17 cellular contexts compared by ENCODE assay signal in genomic region chr22:47918936-47919505, GRCh38.
DNase-seq lines count a peak whose midpoint lies in the region; ATAC-seq and TF ChIP-seq lines count a peak whose summit lies in the region.
"Had no signal": no experiment of that assay in that cellular context is flagged by ENCODE, and none has a peak within 500 bp of the region (broad histone marks: within the 10 kb centered on the region; RNA-seq: fewer than 3 reads in every experiment).

No MANE protein-coding gene starts in this region.

- H3K9me3 ChIP-seq in SJCRH30 (replicated peaks) (no peaks in the 10 kb centered on the region), gastroesophageal sphincter (peaks cover 0 to 10% (median 0%) of the 10 kb centered on the region in 3 donors)

- H3K9me3 Mint-ChIP-seq in activated CD8-positive, alpha-beta memory T cell treated with anti-CD3 and anti-CD28 coated beads, Interleukin-2, amount 10 ng/mL, durations not matched to agents 7 days and 5 days (ENCODE audit: low read depth), result no peaks in the 10 kb centered on the region
- peaks cover 72% of the 10 kb centered on the region for H3K9me3 Mint-ChIP-seq in nephron progenitor cell

- TF ChIP-seq POLR2A in gastroesophageal sphincter (IDR thresholded peaks at IDR 0.05), result no peak

- 45 to 61% methylated on average over 4 to 6 of the region's 11 CpGs for WGBS in gastroesophageal sphincter (ENCODE audit: low coverage in 1 of 2), 2 donors

- H3K27ac Mint-ChIP-seq in activated CD8-positive, alpha-beta memory T cell treated with anti-CD3 and anti-CD28 coated beads, Interleukin-2, amount 10 ng/mL, durations not matched to agents 7 days and 5 days, result no peak overlapping the region
- no peak overlapping the region for H3K27ac Mint-ChIP-seq in nephron progenitor cell
- H3K27ac Mint-ChIP-seq: stimulated activated memory B cell treated with anti-CD40 and anti-IgM and Interleukin-4, amounts not matched to agents 10 μg/mL and 1 μg/mL and 100 μg/mL, for 72 hours had no signal

- peaks cover 11% of the 10 kb centered on the region for H3K4me1 Mint-ChIP-seq in activated CD8-positive, alpha-beta memory T cell treated with anti-CD3 and anti-CD28 coated beads, Interleukin-2, amount 10 ng/mL, durations not matched to agents 7 days and 5 days
- H3K4me1 Mint-ChIP-seq in nephron progenitor cell, result no peaks in the 10 kb centered on the region

- in situ Hi-C loops in G401 (cut with HindIII; ENCODE audit: low sequenced_read_pairs), result no loop called here

- no peak for TF ChIP-seq CTCF in gastroesophageal sphincter (IDR thresholded peaks at IDR 0.05)
- TF ChIP-seq CTCF in nephron progenitor cell (IDR thresholded peaks at IDR 0.05), result no peak

- H3K4me1 ChIP-seq in SJCRH30 (peaks cover 17% of the 10 kb centered on the region), gastroesophageal sphincter (no peaks in the 10 kb centered on the region)

- no peak overlapping the region; the same call in 1 of the 2 replicates for H3K4me3 ChIP-seq in SJCRH30
- H3K4me3 ChIP-seq in gastroesophageal sphincter, result no peak overlapping the region
- H3K4me3 ChIP-seq: SK-N-MC had no signal

- H3K27ac ChIP-seq in SJCRH30 (peak overlapping the region; percentile 80), gastroesophageal sphincter (no peak overlapping the region)
- H3K27ac ChIP-seq: SK-N-MC had no signal

- ATAC-seq in HG03460 (IDR thresholded peaks at IDR 0.05; ENCODE audit: unreplicated experiment) (no peak), gastroesophageal sphincter (no peak)
- no peak for ATAC-seq in activated CD8-positive, alpha-beta memory T cell treated with anti-CD3 and anti-CD28 coated beads, Interleukin-2, amount 10 ng/mL, durations not matched to agents 7 days and 5 days
- ATAC-seq: left ventricle myocardium superior; naive thymus-derived CD4-positive, alpha-beta T cell; right cardiac atrium had no signal

- CTCF ChIA-PET in activated CD8-positive, alpha-beta memory T cell treated with anti-CD3 and anti-CD28 coated beads, Interleukin-2, amount 10 ng/mL, durations not matched to agents 7 days and 5 days (lab: Charles Lee), result no interaction called here

- H3K36me3 Mint-ChIP-seq in activated CD8-positive, alpha-beta memory T cell treated with anti-CD3 and anti-CD28 coated beads, Interleukin-2, amount 10 ng/mL, durations not matched to agents 7 days and 5 days, result no peaks in the 10 kb centered on the region
- no peaks in the 10 kb centered on the region for H3K36me3 Mint-ChIP-seq in nephron progenitor cell (ENCODE audit: low read depth)
- H3K36me3 Mint-ChIP-seq: naive thymus-derived CD4-positive, alpha-beta T cell; stimulated activated memory B cell treated with anti-CD40 and anti-IgM and Interleukin-4, amounts not matched to agents 10 μg/mL and 1 μg/mL and 100 μg/mL, for 72 hours had no signal

- peak; percentile 21 for DNase-seq in G401 (ENCODE audit: low spot score)
- DNase-seq in NCI-H1092 treated with DMSO at 0.1 percent for 48 hours (lab: John Stamatoyannopoulos, UW), result peak; percentile 26
- peak in 1 of 2 experiments; percentile 20 for DNase-seq in SJCRH30
- peak; percentile 5 for DNase-seq in medulla oblongata (ENCODE audit: extremely low spot score)
- DNase-seq in activated CD8-positive, alpha-beta memory T cell treated with anti-CD3 and anti-CD28 coated beads, Interleukin-2, amount 10 ng/mL, durations not matched to agents 7 days and 5 days, result no peak
- no peak for DNase-seq in nephron progenitor cell
- DNase-seq: DMS53, IMR-90, left ventricle myocardium superior, NCI-H187 treated with DMSO at 0.1 percent for 48 hours, OCI-M1, right cardiac atrium had no signal

- H3K4me3 Mint-ChIP-seq in activated CD8-positive, alpha-beta memory T cell treated with anti-CD3 and anti-CD28 coated beads, Interleukin-2, amount 10 ng/mL, durations not matched to agents 7 days and 5 days, result no peak overlapping the region
- H3K4me3 Mint-ChIP-seq in nephron progenitor cell, result no peak overlapping the region
- H3K4me3 Mint-ChIP-seq: stimulated activated memory B cell treated with anti-CD40 and anti-IgM and Interleukin-4, amounts not matched to agents 10 μg/mL and 1 μg/mL and 100 μg/mL, for 72 hours had no signal

- peaks cover 3% of the 10 kb centered on the region for H3K27me3 Mint-ChIP-seq in activated CD8-positive, alpha-beta memory T cell treated with anti-CD3 and anti-CD28 coated beads, Interleukin-2, amount 10 ng/mL, durations not matched to agents 7 days and 5 days
- peaks cover 5% of the 10 kb centered on the region for H3K27me3 Mint-ChIP-seq in nephron progenitor cell (ENCODE audit: low read depth, poor library complexity)
- H3K27me3 Mint-ChIP-seq: stimulated activated memory B cell treated with anti-CD40 and anti-IgM and Interleukin-4, amounts not matched to agents 10 μg/mL and 1 μg/mL and 100 μg/mL, for 72 hours had no signal

- H3K36me3 ChIP-seq in SJCRH30 (no peaks in the 10 kb centered on the region), gastroesophageal sphincter (no peaks in the 10 kb centered on the region)

- H3K27me3 ChIP-seq in SJCRH30, result no peaks in the 10 kb centered on the region
- peaks cover 6% of the 10 kb centered on the region for H3K27me3 ChIP-seq in gastroesophageal sphincter

- no peak for TF ChIP-seq EP300 in gastroesophageal sphincter (IDR thresholded peaks at IDR 0.05)

Comparison
In these comparisons a context has a peak if more than half of its experiments do, and no peak if none do; other contexts are left out.
1. DNase-seq: peak in G401 (single experiment), NCI-H1092 treated with DMSO at 0.1 percent for 48 hours (single experiment) and medulla oblongata (single experiment); none in activated CD8-positive, alpha-beta memory T cell treated with anti-CD3 and anti-CD28 coated beads, Interleukin-2, amount 10 ng/mL, durations not matched to agents 7 days and 5 days (single experiment) and nephron progenitor cell (single experiment).